ENCODE assay signal across 8 cellular contexts in the genomic region with DNA sequence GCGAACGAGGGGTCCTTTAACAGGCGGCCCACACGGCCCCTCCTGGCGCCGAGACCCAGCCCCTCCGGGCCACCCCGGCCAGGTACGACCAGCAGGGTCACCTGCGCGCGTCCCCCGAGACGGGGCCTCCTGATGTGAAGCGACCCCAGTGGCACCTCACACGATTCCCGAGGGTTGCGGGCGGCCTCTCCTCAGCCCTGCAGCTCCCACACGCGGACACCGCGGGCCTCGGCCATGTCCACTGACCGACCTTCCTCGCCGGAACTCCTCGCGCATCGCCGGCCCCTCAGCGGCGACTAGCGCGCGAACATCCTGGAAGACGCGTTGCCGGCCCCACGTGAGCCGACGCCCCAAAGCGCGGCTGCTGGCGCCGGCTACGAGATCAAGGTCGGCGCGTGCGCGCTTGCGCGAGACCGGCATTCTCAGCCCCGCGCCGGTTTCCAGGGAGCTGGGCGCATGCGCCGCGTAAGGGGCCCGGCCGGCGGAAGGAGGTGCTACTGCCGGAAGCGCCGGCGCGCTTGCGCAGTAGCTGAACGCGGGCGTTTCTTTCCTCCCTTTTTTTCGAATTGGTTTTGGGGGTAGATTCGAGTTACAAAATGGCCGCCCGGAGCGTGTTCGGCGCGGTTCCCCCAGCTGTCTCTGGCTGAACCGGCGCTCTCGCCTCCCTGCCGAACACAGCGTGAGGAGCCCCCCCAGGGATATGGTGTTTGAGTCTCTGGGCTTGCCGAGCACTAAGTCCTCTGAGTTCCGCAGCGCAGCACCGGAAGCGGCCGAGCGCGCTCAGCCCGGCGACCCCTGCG. TPM values are rescaled to one million over a fixed set of nuclear protein-coding genes. Genes with fewer than 3 reads are reported as not detected.
DNase-seq lines count a peak whose midpoint lies in the region; ATAC-seq and TF ChIP-seq lines count a peak whose summit lies in the region.

A gene with protein sequence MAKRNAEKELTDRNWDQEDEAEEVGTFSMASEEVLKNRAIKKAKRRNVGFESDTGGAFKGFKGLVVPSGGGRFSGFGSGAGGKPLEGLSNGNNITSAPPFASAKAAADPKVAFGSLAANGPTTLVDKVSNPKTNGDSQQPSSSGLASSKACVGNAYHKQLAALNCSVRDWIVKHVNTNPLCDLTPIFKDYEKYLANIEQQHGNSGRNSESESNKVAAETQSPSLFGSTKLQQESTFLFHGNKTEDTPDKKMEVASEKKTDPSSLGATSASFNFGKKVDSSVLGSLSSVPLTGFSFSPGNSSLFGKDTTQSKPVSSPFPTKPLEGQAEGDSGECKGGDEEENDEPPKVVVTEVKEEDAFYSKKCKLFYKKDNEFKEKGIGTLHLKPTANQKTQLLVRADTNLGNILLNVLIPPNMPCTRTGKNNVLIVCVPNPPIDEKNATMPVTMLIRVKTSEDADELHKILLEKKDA (plus strand): TSS at position 509 of the 800 bp plus-strand sequence. CDS start 4,253 bp downstream, outside the sequence.

- H3K27me3 Mint-ChIP-seq in glutamatergic neuron (ENCODE audit: unreplicated experiment): peaks cover 6% of the 10 kb centered on the region
- H3K27me3 Mint-ChIP-seq in osteocyte (ENCODE audit: unreplicated experiment): no peaks in the 10 kb centered on the region

- peak; percentile 100 for DNase-seq in GM10248 (ENCODE audit: extremely low spot score)
- DNase-seq in NCI-H1092 treated with DMSO at 0.1 percent for 48 hours (lab: John Stamatoyannopoulos, UW): peak; percentile 67
- DNase-seq in SKM-1 (lab: John Stamatoyannopoulos, UW; ENCODE audit: unreplicated experiment): peak; percentile 94
- peak; percentile 96 to 100 for DNase-seq in activated naive CD4-positive, alpha-beta T cell treated with anti-CD3 and anti-CD28 coated beads, Interleukin-2, amount 50 U/mL, for 72 hours (ENCODE audit: low spot score in 2 of 2)
- peak; percentile 98 for DNase-seq in glutamatergic neuron
- DNase-seq in osteocyte (ENCODE audit: extremely low spot score, unreplicated experiment): peak; percentile 99

- peak within 1 kb of the TSS; percentile 92 to 99 for H3K27ac Mint-ChIP-seq in activated naive CD4-positive, alpha-beta T cell treated with anti-CD3 and anti-CD28 coated beads, Interleukin-2, amount 50 U/mL, for 72 hours
- H3K27ac Mint-ChIP-seq in glutamatergic neuron (ENCODE audit: unreplicated experiment) (peak within 1 kb of the TSS; percentile 92), osteocyte (ENCODE audit: unreplicated experiment) (peak within 1 kb of the TSS; percentile 94)

- peak within 1 kb of the TSS; percentile 97 for H3K4me3 ChIP-seq in thymus (ENCODE audit: low read length)

- peak; percentile 77 for ATAC-seq in HG02588 (IDR thresholded peaks at IDR 0.05; ENCODE audit: unreplicated experiment)
- peak; percentile 89 to 91 for ATAC-seq in activated naive CD4-positive, alpha-beta T cell treated with anti-CD3 and anti-CD28 coated beads, Interleukin-2, amount 50 U/mL, for 72 hours

- H3K4me1 Mint-ChIP-seq in glutamatergic neuron (ENCODE audit: low read depth, unreplicated experiment) (peaks cover 6% of the 10 kb centered on the region), osteocyte (ENCODE audit: unreplicated experiment) (peaks cover 49% of the 10 kb centered on the region)

- peak within 1 kb of the TSS; percentile 97 for H3K4me3 Mint-ChIP-seq in glutamatergic neuron (ENCODE audit: unreplicated experiment)
- peak within 1 kb of the TSS; percentile 91 for H3K4me3 Mint-ChIP-seq in osteocyte (ENCODE audit: unreplicated experiment)

- WGBS in thymus: under 1% methylated on average over 98 of the region's 98 CpGs

- POLR2A ChIA-PET in GM10248 (lab: Yijun Ruan, JAX): interaction anchor here (0.9 to 1.1 kb wide), 3 partner anchors 8 to 1599 kb away, joined by 3 to 6 read pairs (median 4); a partner anchor contains a TSS

- H3K27me3 ChIP-seq in thymus (ENCODE audit: control insufficient read depth, insufficient read depth): no peaks in the 10 kb centered on the region

- H3K27ac ChIP-seq in thymus (ENCODE audit: low read depth): peak within 1 kb of the TSS; percentile 96

- H3K36me3 ChIP-seq in thymus (ENCODE audit: control insufficient read depth, insufficient read depth): peaks cover 6% of the 10 kb centered on the region

- peaks cover 31 to 43% of the 10 kb centered on the region in 2 donors for H3K36me3 Mint-ChIP-seq in activated naive CD4-positive, alpha-beta T cell treated with anti-CD3 and anti-CD28 coated beads, Interleukin-2, amount 50 U/mL, for 72 hours
- H3K36me3 Mint-ChIP-seq in glutamatergic neuron (ENCODE audit: unreplicated experiment) (no peaks in the 10 kb centered on the region), osteocyte (ENCODE audit: unreplicated experiment) (peaks cover 10% of the 10 kb centered on the region)

- peak; percentile 22 for TF ChIP-seq CTCF in GM10248 (IDR thresholded peaks at IDR 0.05; ENCODE audit: control extremely low read depth, extremely low read depth, low read depth, missing control alignments)
- TF ChIP-seq CTCF in glutamatergic neuron (IDR thresholded peaks at IDR 0.05; ENCODE audit: partially characterized antibody, unreplicated experiment): no peak
- no peak for TF ChIP-seq CTCF in osteocyte (IDR thresholded peaks at IDR 0.05)

- H3K4me1 ChIP-seq in thymus (ENCODE audit: control insufficient read depth, insufficient read depth, low read length): peaks cover 20% of the 10 kb centered on the region

- no peaks in the 10 kb centered on the region for H3K9me3 Mint-ChIP-seq in activated naive CD4-positive, alpha-beta T cell treated with anti-CD3 and anti-CD28 coated beads, Interleukin-2, amount 50 U/mL, for 72 hours
- H3K9me3 Mint-ChIP-seq in glutamatergic neuron (ENCODE audit: unreplicated experiment) (peaks cover 7% of the 10 kb centered on the region), osteocyte (ENCODE audit: unreplicated experiment) (no peaks in the 10 kb centered on the region)

- no peaks in the 10 kb centered on the region for H3K9me3 ChIP-seq in thymus (ENCODE audit: control insufficient read depth)

- CTCF ChIA-PET in GM10248 (lab: Yijun Ruan, JAX): interaction anchor here (0.9 to 1.7 kb wide), 5 partner anchors 11 to 71 kb away, joined by 3 to 5 read pairs (median 3); no protein-coding TSS in a partner anchor

RNA-seq across cellular contexts. Expression of the gene that starts here (rescaled TPM):
- total RNA-seq in activated naive CD4-positive, alpha-beta T cell treated with anti-CD3 and anti-CD28 coated beads, Interleukin-2, amount 50 U/mL, for 72 hours: 100 to 1,000 TPM; 152 to 159 TPM
- total RNA-seq in glutamatergic neuron (ENCODE audit: unreplicated experiment) (79.0 TPM), osteocyte (44.1 and 48.3 TPM in 2 replicates)
- polyA plus RNA-seq in thymus: 40.6 TPM

Comparison
In these comparisons a context has a peak if more than half of its experiments do, and no peak if none do; other contexts are left out.
1. Peak in every context shown above with its lines: DNase-seq, ATAC-seq, H3K4me3 ChIP-seq and H3K27ac ChIP-seq.